24 cellular contexts compared by ENCODE assay signal in genomic region chr12:67632005-67632404, GRCh38. TPM values are rescaled to one million over a fixed set of nuclear protein-coding genes. Genes with fewer than 3 reads are reported as not detected.
A peak's percentile ranks its signal among the peaks of the same experiment; 100 is the strongest.
DNase-seq lines count a peak whose midpoint lies in the region; ATAC-seq, FAIRE-seq and TF ChIP-seq lines count a peak whose summit lies in the region.
"Had no signal": no experiment of that assay in that cellular context is flagged by ENCODE, and none has a peak within 500 bp of the region (broad histone marks: within the 10 kb centered on the region; RNA-seq: fewer than 3 reads in every experiment).

No MANE protein-coding gene starts in this region.

- no peaks in the 10 kb centered on the region for H3K36me3 Mint-ChIP-seq in CD4-positive, alpha-beta T cell (ENCODE audit: low read depth)
- peaks cover 8% of the 10 kb centered on the region for H3K36me3 Mint-ChIP-seq in effector memory CD8-positive, alpha-beta T cell (ENCODE audit: insufficient read depth)
- H3K36me3 Mint-ChIP-seq in natural killer cell treated with Interleukin-12 subunit alpha and Interleukin-12 subunit beta and Interleukin-15 and Interleukin-18, amount 100 ng/mL, for 72 hours = no peaks in the 10 kb centered on the region
- H3K36me3 Mint-ChIP-seq: CD14-positive monocyte had no signal

- no peak overlapping the region for H3K4me3 Mint-ChIP-seq in CD4-positive, alpha-beta T cell
- H3K4me3 Mint-ChIP-seq in effector memory CD8-positive, alpha-beta T cell = no peak overlapping the region
- H3K4me3 Mint-ChIP-seq in natural killer cell treated with Interleukin-12 subunit alpha and Interleukin-12 subunit beta and Interleukin-15 and Interleukin-18, amount 100 ng/mL, for 72 hours = no peak overlapping the region
- H3K4me3 Mint-ChIP-seq: CD14-positive monocyte, HFFc6 had no signal

- peak; percentile 64 for FAIRE-seq in GM12891 (lab: Jason Lieb, UNC)
- FAIRE-seq: endometrium, small intestine had no signal

- no peaks in the 10 kb centered on the region for H4K20me1 ChIP-seq in SK-N-SH (ENCODE audit: insufficient read depth)

- no peak overlapping the region for H3K4me3 ChIP-seq in SK-N-SH (ENCODE audit: low read depth in 2 of 2, low read length in 1 of 2)
- no peak overlapping the region for H3K4me3 ChIP-seq in psoas muscle
- H3K4me3 ChIP-seq: breast epithelium, colonic mucosa had no signal

- 79% methylated on average over 3 of the region's 3 CpGs for WGBS in SK-N-SH (ENCODE audit: low lambda C conversion rate)
- WGBS in psoas muscle, 3 donors = 52 to 72% (median 60%) methylated on average over 3 of the region's 3 CpGs

- peaks cover 83% of the 10 kb centered on the region for H3K4me1 Mint-ChIP-seq in CD4-positive, alpha-beta T cell (ENCODE audit: low read depth)
- peaks cover 42 to 67% of the 10 kb centered on the region in 2 donors for H3K4me1 Mint-ChIP-seq in effector memory CD8-positive, alpha-beta T cell (ENCODE audit: low read depth in 2 of 2)
- peaks cover 40 to 53% of the 10 kb centered on the region in 2 donors for H3K4me1 Mint-ChIP-seq in natural killer cell treated with Interleukin-12 subunit alpha and Interleukin-12 subunit beta and Interleukin-15 and Interleukin-18, amount 100 ng/mL, for 72 hours (ENCODE audit: low read depth in 2 of 2)

- no peak overlapping the region for H3K9ac ChIP-seq in SK-N-SH

- no peaks in the 10 kb centered on the region for H3K9me3 Mint-ChIP-seq in CD4-positive, alpha-beta T cell
- peaks cover 4 to 7% of the 10 kb centered on the region in 2 donors for H3K9me3 Mint-ChIP-seq in effector memory CD8-positive, alpha-beta T cell
- H3K9me3 Mint-ChIP-seq in natural killer cell treated with Interleukin-12 subunit alpha and Interleukin-12 subunit beta and Interleukin-15 and Interleukin-18, amount 100 ng/mL, for 72 hours = peaks cover 5% of the 10 kb centered on the region
- H3K9me3 Mint-ChIP-seq: CD14-positive monocyte, HFFc6 had no signal

- H3K9me3 ChIP-seq in CD4-positive, alpha-beta T cell (ENCODE audit: control insufficient read depth, low read length) = no peaks in the 10 kb centered on the region
- no peaks in the 10 kb centered on the region for H3K9me3 ChIP-seq in SK-N-SH
- no peaks in the 10 kb centered on the region for H3K9me3 ChIP-seq in psoas muscle
- H3K9me3 ChIP-seq: breast epithelium, colonic mucosa had no signal

- DNase-seq in CD4-positive, alpha-beta T cell = no peak
- DNase-seq in GM12891 (ENCODE audit: insufficient read length, low spot score) (no peak), SK-N-SH (no peak), OCI-M2 (lab: John Stamatoyannopoulos, UW; ENCODE audit: unreplicated experiment) (no peak), psoas muscle (no peak)
- no peak for DNase-seq in effector memory CD8-positive, alpha-beta T cell
- no peak for DNase-seq in natural killer cell treated with Interleukin-12 subunit alpha and Interleukin-12 subunit beta and Interleukin-15 and Interleukin-18, amount 100 ng/mL, for 72 hours (ENCODE audit: low spot score)
- DNase-seq: activated CD4-positive, CD25-positive, alpha-beta regulatory T cell treated with anti-CD3 and anti-CD28 coated beads, Interleukin-2, amount 50 U/mL, for 72 hours; colonic mucosa; DMS153; GF-D8; HFFc6; KBM-7; MM.1S; NCI-H146; NCI-H69; nucleus accumbens; small intestine; stimulated activated naive CD8-positive, alpha-beta T cell treated with anti-CD3 and anti-CD28 coated beads, Interleukin-15, Interleukin-2, amounts not matched to agents 100 U/mL and 50 U/mL, for 24 hours had no signal

- no peak for TF ChIP-seq CTCF in CD4-positive, alpha-beta T cell (IDR thresholded peaks at IDR 0.05)
- TF ChIP-seq CTCF in SK-N-SH (IDR thresholded peaks at IDR 0.05) (no peak), psoas muscle (IDR thresholded peaks at IDR 0.05) (no peak)

- H3K27me3 Mint-ChIP-seq in CD4-positive, alpha-beta T cell = no peaks in the 10 kb centered on the region
- no peaks in the 10 kb centered on the region for H3K27me3 Mint-ChIP-seq in effector memory CD8-positive, alpha-beta T cell
- no peaks in the 10 kb centered on the region for H3K27me3 Mint-ChIP-seq in natural killer cell treated with Interleukin-12 subunit alpha and Interleukin-12 subunit beta and Interleukin-15 and Interleukin-18, amount 100 ng/mL, for 72 hours

- no peak for ATAC-seq in CD4-positive, alpha-beta T cell (ENCODE audit: poor library complexity)
- ATAC-seq in effector memory CD8-positive, alpha-beta T cell (replicated peaks) = no peak
- ATAC-seq in natural killer cell treated with Interleukin-12 subunit alpha and Interleukin-12 subunit beta and Interleukin-15 and Interleukin-18, amount 100 ng/mL, for 72 hours = no peak
- no peak for ATAC-seq in psoas muscle
- no peak for ATAC-seq in GM21825 (IDR thresholded peaks at IDR 0.05; ENCODE audit: unreplicated experiment)
- ATAC-seq: Right ventricle myocardium inferior; stimulated activated naive CD8-positive, alpha-beta T cell treated with anti-CD3 and anti-CD28 coated beads, Interleukin-15, Interleukin-2, amounts not matched to agents 100 U/mL and 50 U/mL, for 24 hours had no signal

- no peaks in the 10 kb centered on the region for H3K27me3 ChIP-seq in CD4-positive, alpha-beta T cell (ENCODE audit: control insufficient read depth, insufficient read depth, low read length)
- no peaks in the 10 kb centered on the region for H3K27me3 ChIP-seq in SK-N-SH (ENCODE audit: insufficient read depth)
- no peaks in the 10 kb centered on the region for H3K27me3 ChIP-seq in psoas muscle (ENCODE audit: insufficient read depth in 3 of 3, low read length in 2 of 3)
- H3K27me3 ChIP-seq: breast epithelium, colonic mucosa had no signal

- H3F3A ChIP-seq in SK-N-SH (replicated peaks; ENCODE audit: insufficient read depth) = no peaks in the 10 kb centered on the region

- peak overlapping the region; percentile 67 for H3K27ac ChIP-seq in CD4-positive, alpha-beta T cell (ENCODE audit: low read depth, low read length)
- H3K27ac ChIP-seq in SK-N-SH (ENCODE audit: low read depth in 2 of 2, low read length in 1 of 2) (no peak overlapping the region), psoas muscle (no peak overlapping the region)
- H3K27ac ChIP-seq: breast epithelium, colonic mucosa had no signal

- peaks cover 0 to 2% of the 10 kb centered on the region in 2 experiments; a peak in 1 of 4 replicates for H3K4me1 ChIP-seq in SK-N-SH (ENCODE audit: control insufficient read depth in 1 of 2, insufficient read depth in 2 of 2, low read depth in 1 of 2, low read length in 1 of 2)
- H3K4me1 ChIP-seq in psoas muscle = no peaks in the 10 kb centered on the region
- H3K4me1 ChIP-seq: breast epithelium, colonic mucosa had no signal

- intact Hi-C loops in CD4-positive, alpha-beta T cell (cut with DNase I, micrococcal nuclease) = loop anchor here in 1 of 2 experiments (5.0 kb wide), 2 partner anchors 115 to 150 kb away; no protein-coding TSS in a partner anchor
- intact Hi-C loops in psoas muscle (cut with DNase I) = no loop called here

- POLR2A ChIA-PET in CD4-positive, alpha-beta T cell (lab: Charles Lee) = interaction anchor here (1.1 to 9.3 kb wide), 6 partner anchors 17 to 148 kb away, joined by 3 to 275 read pairs (median 22); partner anchors contain the start of gene DYRK2
- POLR2A ChIA-PET in SK-N-SH (lab: Yijun Ruan, JAX) = no interaction called here

- no peak for TF ChIP-seq RAD21 in SK-N-SH (IDR thresholded peaks at IDR 0.05; ENCODE audit: low read length)

- peak overlapping the region; percentile 90 for H3K27ac Mint-ChIP-seq in CD4-positive, alpha-beta T cell
- peak overlapping the region; percentile 91 to 96 for H3K27ac Mint-ChIP-seq in effector memory CD8-positive, alpha-beta T cell
- H3K27ac Mint-ChIP-seq in natural killer cell treated with Interleukin-12 subunit alpha and Interleukin-12 subunit beta and Interleukin-15 and Interleukin-18, amount 100 ng/mL, for 72 hours = peak overlapping the region; percentile 3 to 15
- H3K27ac Mint-ChIP-seq: HFFc6 had no signal

- CTCF ChIA-PET in CD4-positive, alpha-beta T cell (lab: Charles Lee) = interaction anchor here (1.2 to 2.6 kb wide), 3 partner anchors 16 to 87 kb away, joined by 3 to 29 read pairs (median 10); partner anchors contain the start of gene DYRK2
- CTCF ChIA-PET in SK-N-SH (lab: Yijun Ruan, JAX) = no interaction called here

- TF ChIP-seq EP300 in SK-N-SH (IDR thresholded peaks at IDR 0.05; ENCODE audit: borderline replicate concordance in 1 of 2, low read depth in 1 of 2, low read length in 1 of 2) = no peak

- no peaks in the 10 kb centered on the region for H3K9me2 ChIP-seq in SK-N-SH

- no peaks in the 10 kb centered on the region for H3K79me2 ChIP-seq in SK-N-SH (ENCODE audit: insufficient read depth)

- no peak for TF ChIP-seq POLR2A in GM12891 (IDR thresholded peaks at IDR 0.05; ENCODE audit: low read depth, low read length)

- H3K36me3 ChIP-seq in SK-N-SH (replicated peaks in 1 of 2; ENCODE audit: control insufficient read depth in 1 of 2, insufficient read depth in 2 of 2, low read length in 1 of 2) (no peaks in the 10 kb centered on the region), psoas muscle (ENCODE audit: insufficient read depth in 1 of 2, low read depth in 1 of 2) (no peaks in the 10 kb centered on the region)
- H3K36me3 ChIP-seq: breast epithelium, colonic mucosa had no signal

- no peak overlapping the region for H3K4me2 ChIP-seq in SK-N-SH

- no peak overlapping the region for H2AFZ ChIP-seq in SK-N-SH (ENCODE audit: low read depth)

TF ChIP-seq in GM12891, 5 proteins besides CTCF, POLR2A, EP300 and RAD21:
- TF ChIP-seq SPI1 (IDR thresholded peaks at IDR 0.05; ENCODE audit: low read depth, low read length) (no peak), TAF1 (IDR thresholded peaks at IDR 0.05; ENCODE audit: low read depth, low read length) (no peak), PAX5 (IDR thresholded peaks at IDR 0.05; ENCODE audit: insufficient read depth, low read length, severe bottlenecking) (no peak), POU2F2 (IDR thresholded peaks at IDR 0.05; ENCODE audit: low read depth, low read length) (no peak)
TF ChIP-seq in GM12891: peak in this region for 0.

TF ChIP-seq in SK-N-SH, 30 proteins besides CTCF, POLR2A, EP300 and RAD21 (continues in another document):
- no peak for TF ChIP-seq USF2 (IDR thresholded peaks at IDR 0.05; ENCODE audit: borderline replicate concordance, low read depth, low read length)
- no peak for TF ChIP-seq MEF2A (IDR thresholded peaks at IDR 0.05; ENCODE audit: borderline replicate concordance, low read depth)

RNA-seq across cellular contexts. Expression of gene DYRK2, which starts 16.5 kb away (rescaled TPM):
- 100 to 1,000 TPM; 123 to 135 TPM for total RNA-seq in CD4-positive, alpha-beta T cell
- 10.7 TPM for polyA plus RNA-seq in GM12891 (2012; ENCODE audit: low read depth, missing spikeins)
- total RNA-seq in natural killer cell treated with Interleukin-12 subunit alpha and Interleukin-12 subunit beta and Interleukin-15 and Interleukin-18, amount 100 ng/mL, for 72 hours = 10 to 100 TPM; 37.1 to 56.1 TPM
- 48.8 and 54.2 TPM in 2 replicates for polyA plus RNA-seq in SK-N-SH (2012; rRNA removed)
- polyA plus RNA-seq in SK-N-SH (2012; cell fraction: cytosol; rRNA removed) = 35.3 and 45.5 TPM in 2 replicates
- 55.0 and 64.4 TPM in 2 replicates for polyA plus RNA-seq in SK-N-SH (2012; cell fraction: nucleus; rRNA removed)
- 10 to 100 TPM; 11.0 to 46.4 (median 21.5) TPM for total RNA-seq in psoas muscle
- 10 to 100 TPM in 1 of 3 donors, 1 to 10 TPM in 2; 2.8 to 10.2 (median 4.6) TPM for polyA plus RNA-seq in psoas muscle

Comparison
In these comparisons a context has a peak if more than half of its experiments do, and no peak if none do; other contexts are left out.
1. H3K27ac Mint-ChIP-seq: peak in every context shown above with its lines; median percentile 94 in effector memory CD8-positive, alpha-beta T cell; 90 in CD4-positive, alpha-beta T cell; 9 in natural killer cell treated with Interleukin-12 subunit alpha and Interleukin-12 subunit beta and Interleukin-15 and Interleukin-18, amount 100 ng/mL, for 72 hours.